Comparison of ENCODE assay signal across 7 cellular contexts in genomic region chr4:140252144-140252741, GRCh38.
DNase-seq lines count a peak whose midpoint lies in the region; ATAC-seq and TF ChIP-seq lines count a peak whose summit lies in the region.

No MANE protein-coding gene starts in this region.

- TF ChIP-seq CTCF in GM10248 (IDR thresholded peaks at IDR 0.05; ENCODE audit: control extremely low read depth, extremely low read depth, low read depth, missing control alignments), result no peak
- TF ChIP-seq CTCF in NB4 (IDR thresholded peaks at IDR 0.05; ENCODE audit: low read depth, low read length), result no peak
- no peak for TF ChIP-seq CTCF in retinal pigment epithelial cell (conservative IDR thresholded peaks at IDR 0.05; ENCODE audit: low read depth, low read length)

- intact Hi-C loops in left ventricle myocardium superior (cut with micrococcal nuclease), result loop anchor here (5.0 to 10.0 kb wide), 2 partner anchors 237 to 520 kb away; no protein-coding TSS in a partner anchor

- peaks cover 68% of the 10 kb centered on the region for H3K4me1 Mint-ChIP-seq in activated T-cell treated with anti-CD3 and anti-CD28 coated beads, Interleukin-2, amount 50 U/mL, for 72 hours (ENCODE audit: low read depth)

- peak in 1 of 2 donors; percentile 18 for ATAC-seq in activated T-cell treated with anti-CD3 and anti-CD28 coated beads, Interleukin-2, amount 50 U/mL, for 72 hours (replicated peaks in 1 of 2)
- ATAC-seq in left ventricle myocardium superior (peak; percentile 16), GM21447 (IDR thresholded peaks at IDR 0.05; ENCODE audit: unreplicated experiment) (no peak)

- peak overlapping the region; percentile 41 for H3K27ac Mint-ChIP-seq in activated T-cell treated with anti-CD3 and anti-CD28 coated beads, Interleukin-2, amount 50 U/mL, for 72 hours

- H3K4me3 Mint-ChIP-seq in activated T-cell treated with anti-CD3 and anti-CD28 coated beads, Interleukin-2, amount 50 U/mL, for 72 hours, result peak overlapping the region; percentile 70 to 74

- no peak for TF ChIP-seq POLR2A in NB4 (IDR thresholded peaks at IDR 0.05; ENCODE audit: extremely low read depth, insufficient read length)

- CTCF ChIA-PET in GM10248 (lab: Yijun Ruan, JAX), result interaction anchor here (1.1 to 4.7 kb wide), 12 partner anchors 8 to 649 kb away, joined by 3 to 45 read pairs (median 10); no protein-coding TSS in a partner anchor

- POLR2A ChIA-PET in GM10248 (lab: Yijun Ruan, JAX), result no interaction called here

- H3K27me3 Mint-ChIP-seq in activated T-cell treated with anti-CD3 and anti-CD28 coated beads, Interleukin-2, amount 50 U/mL, for 72 hours (ENCODE audit: low read depth), result peaks cover 23% of the 10 kb centered on the region

- no peaks in the 10 kb centered on the region for H3K9me3 Mint-ChIP-seq in activated T-cell treated with anti-CD3 and anti-CD28 coated beads, Interleukin-2, amount 50 U/mL, for 72 hours

- H3K36me3 Mint-ChIP-seq in activated T-cell treated with anti-CD3 and anti-CD28 coated beads, Interleukin-2, amount 50 U/mL, for 72 hours (ENCODE audit: insufficient read depth in 2 of 2), result peaks cover 0 to 2% of the 10 kb centered on the region in 2 donors

- peak; percentile 22 for DNase-seq in GM10248 (ENCODE audit: extremely low spot score)
- peak; percentile 34 for DNase-seq in NB4 (ENCODE audit: low read depth)
- DNase-seq in activated T-cell treated with anti-CD3 and anti-CD28 coated beads, Interleukin-2, amount 50 U/mL, for 72 hours, result peak in 1 of 2 donors; percentile 18
- peak; percentile 28 for DNase-seq in left ventricle myocardium superior
- no peak for DNase-seq in retinal pigment epithelial cell (ENCODE audit: low read depth)
- DNase-seq in EL, result no peak

- H3K4me3 ChIP-seq in NB4 (ENCODE audit: low read depth, low read length) (no peak overlapping the region), retinal pigment epithelial cell (ENCODE audit: low read length) (peak overlapping the region; percentile 55)

Comparison
In these comparisons a context has a peak if more than half of its experiments do, and no peak if none do; other contexts are left out.
1. DNase-seq: peak in GM10248 (single experiment), NB4 (single experiment) and left ventricle myocardium superior (single experiment); none in retinal pigment epithelial cell (single experiment) and EL (single experiment).